In the genomic region with DNA sequence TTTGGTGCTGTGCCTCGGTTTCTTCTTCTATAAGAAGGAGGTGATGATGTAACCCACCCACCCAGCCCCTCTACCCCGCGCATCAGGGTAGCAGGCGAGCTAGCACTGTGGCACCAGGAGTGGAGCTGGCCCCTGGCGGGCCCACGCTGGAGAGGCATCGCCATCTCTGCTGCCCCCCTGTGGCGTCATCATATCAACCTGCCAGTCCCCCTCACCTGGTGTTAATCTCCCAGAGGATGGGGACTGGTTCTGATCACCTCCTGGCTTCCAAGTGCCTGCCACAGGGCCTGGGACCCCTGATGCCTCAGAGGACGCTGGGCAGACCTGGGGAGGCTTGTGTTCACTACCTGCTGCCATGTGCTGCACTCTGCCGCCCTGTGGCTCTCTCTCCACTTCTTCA, we compare ENCODE assay signal across 10 cellular contexts. TPM values are rescaled to one million over a fixed set of nuclear protein-coding genes. Genes with fewer than 3 reads are reported as not detected.
DNase-seq lines count a peak whose midpoint lies in the region; ATAC-seq and TF ChIP-seq lines count a peak whose summit lies in the region.
"Had no signal": no experiment of that assay in that cellular context is flagged by ENCODE, and none has a peak within 500 bp of the region (broad histone marks: within the 10 kb centered on the region; RNA-seq: fewer than 3 reads in every experiment).

No MANE protein-coding gene starts in this region.

- no peak overlapping the region for H3K27ac Mint-ChIP-seq in activated CD4-positive, alpha-beta memory T cell treated with anti-CD3 and anti-CD28 coated beads for 36 hours
- no peak overlapping the region for H3K27ac Mint-ChIP-seq in activated CD4-positive, alpha-beta memory T cell treated with anti-CD3 and anti-CD28 coated beads, Interleukin-2, amount 10 ng/mL, durations not matched to agents 7 days and 5 days

- peaks cover 4% of the 10 kb centered on the region for H3K9me3 Mint-ChIP-seq in activated CD4-positive, alpha-beta memory T cell treated with anti-CD3 and anti-CD28 coated beads for 36 hours
- no peaks in the 10 kb centered on the region for H3K9me3 Mint-ChIP-seq in activated CD4-positive, alpha-beta memory T cell treated with anti-CD3 and anti-CD28 coated beads, Interleukin-2, amount 10 ng/mL, durations not matched to agents 7 days and 5 days

- TF ChIP-seq POLR2A in gastrocnemius medialis (IDR thresholded peaks at IDR 0.05), result no peak

- in situ Hi-C loops in gastrocnemius medialis (cut with MboI; ENCODE audit: low sequenced_read_pairs in 4 of 4), result loop anchor here in 3 of 4 donors (10.0 to 25.0 kb wide), 2 partner anchors 526 to 539 kb away; no protein-coding TSS in a partner anchor

- CTCF ChIA-PET in activated CD4-positive, alpha-beta memory T cell treated with anti-CD3 and anti-CD28 coated beads for 36 hours (lab: Charles Lee), result interaction anchor here (0.7 to 1.4 kb wide), 5 partner anchors 9 to 84 kb away, joined by 3 to 4 read pairs (median 3); no protein-coding TSS in a partner anchor
- CTCF ChIA-PET in activated CD4-positive, alpha-beta memory T cell treated with anti-CD3 and anti-CD28 coated beads, Interleukin-2, amount 10 ng/mL, durations not matched to agents 7 days and 5 days (lab: Charles Lee), result no interaction called here

- ATAC-seq in sciatic nerve (peak; percentile 59), gastrocnemius medialis (no peak), GM19035 (IDR thresholded peaks at IDR 0.05; ENCODE audit: unreplicated experiment) (no peak)

- peaks cover 29% of the 10 kb centered on the region for H3K27me3 Mint-ChIP-seq in activated CD4-positive, alpha-beta memory T cell treated with anti-CD3 and anti-CD28 coated beads for 36 hours
- peaks cover 32% of the 10 kb centered on the region for H3K27me3 Mint-ChIP-seq in activated CD4-positive, alpha-beta memory T cell treated with anti-CD3 and anti-CD28 coated beads, Interleukin-2, amount 10 ng/mL, durations not matched to agents 7 days and 5 days

- peaks cover 4% of the 10 kb centered on the region for H3K36me3 Mint-ChIP-seq in activated CD4-positive, alpha-beta memory T cell treated with anti-CD3 and anti-CD28 coated beads for 36 hours
- H3K36me3 Mint-ChIP-seq in activated CD4-positive, alpha-beta memory T cell treated with anti-CD3 and anti-CD28 coated beads, Interleukin-2, amount 10 ng/mL, durations not matched to agents 7 days and 5 days (ENCODE audit: low read depth), result no peaks in the 10 kb centered on the region

- H3K27me3 ChIP-seq in gastrocnemius medialis, result peaks cover 0 to 26% (median 3%) of the 10 kb centered on the region in 3 donors

- POLR2A ChIA-PET in activated CD4-positive, alpha-beta memory T cell treated with anti-CD3 and anti-CD28 coated beads for 36 hours (lab: Charles Lee), result no interaction called here
- POLR2A ChIA-PET in activated CD4-positive, alpha-beta memory T cell treated with anti-CD3 and anti-CD28 coated beads, Interleukin-2, amount 10 ng/mL, durations not matched to agents 7 days and 5 days (lab: Charles Lee), result no interaction called here

- no peaks in the 10 kb centered on the region for H3K36me3 ChIP-seq in gastrocnemius medialis
- H3K36me3 ChIP-seq: HAP-1 had no signal

- no peak for TF ChIP-seq CTCF in gastrocnemius medialis (IDR thresholded peaks at IDR 0.05 in 4 of 5, conservative IDR thresholded peaks at IDR 0.05 in 1 of 5)

- no peaks in the 10 kb centered on the region for H3K9me3 ChIP-seq in gastrocnemius medialis
- H3K9me3 ChIP-seq: HAP-1 had no signal

- no peak overlapping the region for H3K4me3 Mint-ChIP-seq in activated CD4-positive, alpha-beta memory T cell treated with anti-CD3 and anti-CD28 coated beads for 36 hours
- H3K4me3 Mint-ChIP-seq in activated CD4-positive, alpha-beta memory T cell treated with anti-CD3 and anti-CD28 coated beads, Interleukin-2, amount 10 ng/mL, durations not matched to agents 7 days and 5 days, result no peak overlapping the region

- H3K4me1 ChIP-seq in gastrocnemius medialis, result no peaks in the 10 kb centered on the region
- H3K4me1 ChIP-seq: HAP-1 had no signal

- DNase-seq in activated CD4-positive, alpha-beta memory T cell treated with anti-CD3 and anti-CD28 coated beads for 36 hours, result peak; percentile 46
- no peak for DNase-seq in activated CD4-positive, alpha-beta memory T cell treated with anti-CD3 and anti-CD28 coated beads, Interleukin-2, amount 10 ng/mL, durations not matched to agents 7 days and 5 days
- peak; percentile 82 for DNase-seq in HuH-7.5 (ENCODE audit: low spot score)
- peak; percentile 49 for DNase-seq in ecto neural progenitor cell (ENCODE audit: low spot score)
- DNase-seq in sciatic nerve (ENCODE audit: low spot score), result no peak
- DNase-seq in anterior cingulate cortex (lab: John Stamatoyannopoulos, UW), result no peak
- DNase-seq in gastrocnemius medialis, result no peak
- DNase-seq: NCI-H226 had no signal

- H3K27ac ChIP-seq in gastrocnemius medialis, result no peak overlapping the region

- H3K4me3 ChIP-seq in gastrocnemius medialis, result no peak overlapping the region
- H3K4me3 ChIP-seq: HAP-1 had no signal

- intact Hi-C loops in activated CD4-positive, alpha-beta memory T cell treated with anti-CD3 and anti-CD28 coated beads for 36 hours (cut with micrococcal nuclease), result loop anchor here (10.0 kb wide), 2 partner anchors 81 to 281 kb away; a partner anchor contains a TSS
- intact Hi-C loops in sciatic nerve (cut with DNase I), result no loop called here
- intact Hi-C loops in gastrocnemius medialis (cut with DNase I; ENCODE audit: low total_unique reads), result no loop called here

- peaks cover 12% of the 10 kb centered on the region for H3K4me1 Mint-ChIP-seq in activated CD4-positive, alpha-beta memory T cell treated with anti-CD3 and anti-CD28 coated beads for 36 hours (ENCODE audit: low read depth)
- H3K4me1 Mint-ChIP-seq in activated CD4-positive, alpha-beta memory T cell treated with anti-CD3 and anti-CD28 coated beads, Interleukin-2, amount 10 ng/mL, durations not matched to agents 7 days and 5 days, result peaks cover 15% of the 10 kb centered on the region

RNA-seq across cellular contexts. Expression of a gene that starts 6.3 kb away (rescaled TPM):
- total RNA-seq in activated CD4-positive, alpha-beta memory T cell treated with anti-CD3 and anti-CD28 coated beads for 36 hours, result under 1 TPM; 0.07 TPM
- total RNA-seq in activated CD4-positive, alpha-beta memory T cell treated with anti-CD3 and anti-CD28 coated beads, Interleukin-2, amount 10 ng/mL, durations not matched to agents 7 days and 5 days, result under 1 TPM; 0.10 to 0.18 TPM
- total RNA-seq in sciatic nerve (52.5 TPM), gastrocnemius medialis (1 to 10 TPM in 1 of 4 donors, under 1 TPM in 3; 0.07 to 1.2 (median 0.11) TPM)

Comparison
In these comparisons a context has a peak if more than half of its experiments do, and no peak if none do; other contexts are left out.
1. DNase-seq: peak in activated CD4-positive, alpha-beta memory T cell treated with anti-CD3 and anti-CD28 coated beads for 36 hours (single experiment), HuH-7.5 (single experiment) and ecto neural progenitor cell (single experiment); none in activated CD4-positive, alpha-beta memory T cell treated with anti-CD3 and anti-CD28 coated beads, Interleukin-2, amount 10 ng/mL, durations not matched to agents 7 days and 5 days (single experiment), sciatic nerve (single experiment), anterior cingulate cortex (0 of 58) and gastrocnemius medialis (0 of 2).
2. RNA of a gene that starts 6.3 kb away (total RNA-seq): 52.5 TPM in sciatic nerve (single experiment); 0.10 to 0.18 TPM in activated CD4-positive, alpha-beta memory T cell treated with anti-CD3 and anti-CD28 coated beads, Interleukin-2, amount 10 ng/mL, durations not matched to agents 7 days and 5 days, 0.07 to 1.2 TPM in gastrocnemius medialis and 0.07 TPM in activated CD4-positive, alpha-beta memory T cell treated with anti-CD3 and anti-CD28 coated beads for 36 hours; every median in the first group is over 10 times any median in the second.